ENCODE assay signal across 8 cellular contexts in the genomic region with DNA sequence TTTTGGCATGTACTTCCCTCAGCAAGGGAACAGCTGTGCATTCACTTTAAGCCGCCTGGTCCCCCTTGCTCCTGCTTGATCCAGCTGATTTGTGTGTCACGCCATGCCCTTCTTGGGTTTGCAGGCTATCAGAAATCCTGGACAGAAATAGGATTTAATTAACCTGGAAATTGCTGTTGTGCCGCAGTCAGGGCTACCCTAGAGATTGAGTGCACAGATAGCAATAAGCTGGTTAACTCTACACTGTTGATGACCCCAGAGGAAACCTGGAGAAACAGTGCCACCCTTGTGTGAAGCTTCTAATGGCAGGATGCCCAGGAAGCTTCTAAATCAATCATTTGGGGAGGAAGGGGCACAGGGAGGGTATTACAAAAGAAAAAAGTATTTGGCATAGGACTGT.
DNase-seq lines count a peak whose midpoint lies in the region; ATAC-seq and TF ChIP-seq lines count a peak whose summit lies in the region.

No MANE protein-coding gene starts in this region.

- intact Hi-C loops in ovary (cut with DNase I), result loop anchor here in 1 of 4 donors (5.0 to 10.0 kb wide), 2 partner anchors 42 to 1230 kb away; no protein-coding TSS in a partner anchor
- intact Hi-C loops in sigmoid colon (cut with DNase I), result no loop called here

- H3K36me3 ChIP-seq in DOHH2 (ENCODE audit: control insufficient read depth, low read length) (no peaks in the 10 kb centered on the region), ovary (no peaks in the 10 kb centered on the region), sigmoid colon (no peaks in the 10 kb centered on the region)

- DNase-seq in A172 (ENCODE audit: low spot score) (peak; percentile 53), NCI-H524 treated with DMSO at 0.1 percent for 48 hours (lab: John Stamatoyannopoulos, UW) (peak; percentile 72), globus pallidus (ENCODE audit: low spot score) (peak; percentile 51), ovary (no peak), sigmoid colon (no peak)
- no peak for DNase-seq in stimulated activated CD4-positive, alpha-beta T cell treated with anti-CD3 and anti-CD28 coated beads, Interleukin-1b, Interleukin-23, amount 100 ng/mL, for 48 hours

- H3K27me3 ChIP-seq in DOHH2 (ENCODE audit: control insufficient read depth, low read length) (no peaks in the 10 kb centered on the region), ovary (no peaks in the 10 kb centered on the region), sigmoid colon (no peaks in the 10 kb centered on the region)

- ATAC-seq in GM18861 (IDR thresholded peaks at IDR 0.05; ENCODE audit: unreplicated experiment), result no peak

- WGBS in ovary, 3 donors, result 40 to 64% (median 55%) methylated on average over 3 of the region's 3 CpGs
- 41 to 63% methylated on average over 3 of the region's 3 CpGs for WGBS in sigmoid colon, 2 donors

- H3K4me2 ChIP-seq in DOHH2 (ENCODE audit: low read length), result no peak overlapping the region

- peak; percentile 12 for TF ChIP-seq CTCF in DOHH2 (IDR thresholded peaks at IDR 0.05; ENCODE audit: low read depth, low read length, poor library complexity, severe bottlenecking)
- no peak for TF ChIP-seq CTCF in ovary (IDR thresholded peaks at IDR 0.05)
- no peak for TF ChIP-seq CTCF in sigmoid colon (IDR thresholded peaks at IDR 0.05)

- TF ChIP-seq POLR2A in ovary (IDR thresholded peaks at IDR 0.05) (no peak), sigmoid colon (IDR thresholded peaks at IDR 0.05) (no peak)

- H3K4me1 ChIP-seq in DOHH2 (ENCODE audit: control insufficient read depth, low read length), result peaks cover 15% of the 10 kb centered on the region
- peaks cover 16% of the 10 kb centered on the region for H3K4me1 ChIP-seq in ovary (ENCODE audit: insufficient read depth)
- H3K4me1 ChIP-seq in sigmoid colon, result peaks cover 0 to 57% (median 33%) of the 10 kb centered on the region in 4 donors

- no peaks in the 10 kb centered on the region for H3F3A ChIP-seq in DOHH2 (ENCODE audit: control insufficient read depth, insufficient read depth)

- H3K27ac ChIP-seq in DOHH2 (ENCODE audit: low read depth, low read length), result no peak overlapping the region
- H3K27ac ChIP-seq in ovary, result no peak overlapping the region
- no peak overlapping the region for H3K27ac ChIP-seq in sigmoid colon

- H3K9me3 ChIP-seq in DOHH2 (ENCODE audit: control insufficient read depth, insufficient read depth, low read length) (no peaks in the 10 kb centered on the region), ovary (no peaks in the 10 kb centered on the region), sigmoid colon (no peaks in the 10 kb centered on the region)

- no peaks in the 10 kb centered on the region for H3K9me2 ChIP-seq in DOHH2 (replicated peaks; ENCODE audit: control insufficient read depth, low read length)

- H4K20me1 ChIP-seq in DOHH2 (ENCODE audit: control insufficient read depth, insufficient read depth, low read depth, low read length), result peaks cover 13% of the 10 kb centered on the region

- TF ChIP-seq EP300 in ovary (IDR thresholded peaks at IDR 0.05), result no peak
- no peak for TF ChIP-seq EP300 in sigmoid colon (IDR thresholded peaks at IDR 0.05)

- H3K79me2 ChIP-seq in DOHH2 (ENCODE audit: control insufficient read depth, low read length), result 0 out of 2 replicates have a peak, but pooled peaks cover 3% of the 10 kb centered on the region

- H3K4me3 ChIP-seq in DOHH2 (ENCODE audit: low read length), result no peak overlapping the region
- H3K4me3 ChIP-seq in ovary, result no peak overlapping the region
- no peak overlapping the region for H3K4me3 ChIP-seq in sigmoid colon

Comparison
In these comparisons a context has a peak if more than half of its experiments do, and no peak if none do; other contexts are left out.
1. DNase-seq: peak in A172 (single experiment), NCI-H524 treated with DMSO at 0.1 percent for 48 hours (single experiment) and globus pallidus (single experiment); none in ovary (0 of 5), stimulated activated CD4-positive, alpha-beta T cell treated with anti-CD3 and anti-CD28 coated beads, Interleukin-1b, Interleukin-23, amount 100 ng/mL, for 48 hours (single experiment) and sigmoid colon (single experiment).